In the genomic region with DNA sequence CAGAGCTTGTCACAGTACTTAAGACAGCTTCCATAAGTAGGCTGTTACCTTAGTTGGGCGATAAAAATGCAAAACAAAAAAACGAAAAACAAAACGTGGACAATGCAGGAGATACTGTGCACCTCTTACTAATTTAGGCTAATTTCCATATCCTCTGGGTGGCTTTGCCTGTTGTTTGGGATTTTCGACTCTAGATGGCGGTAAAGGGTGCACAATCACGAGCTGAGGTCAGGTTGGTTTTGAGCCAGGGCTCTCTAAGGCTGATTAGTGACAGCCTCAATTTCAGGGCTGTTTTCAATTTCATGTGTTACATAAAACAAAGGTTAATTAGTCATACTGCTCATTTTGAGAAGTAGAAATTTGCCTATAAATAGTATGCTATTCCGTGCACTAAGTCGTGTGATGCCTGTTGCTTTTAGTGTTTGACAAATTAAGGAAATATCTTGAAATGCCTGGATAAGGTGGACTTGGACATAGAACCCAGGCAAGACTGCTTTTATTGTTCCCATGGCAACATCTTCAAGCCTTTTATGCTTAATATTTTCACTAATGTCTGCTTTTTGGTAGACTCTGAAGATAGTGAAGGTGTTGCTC, we compare ENCODE assay signal across 8 cellular contexts.
DNase-seq lines count a peak whose midpoint lies in the region; ATAC-seq and TF ChIP-seq lines count a peak whose summit lies in the region.

No MANE protein-coding gene starts in this region.

- peak; percentile 31 to 64 (median 51) for TF ChIP-seq CTCF in heart left ventricle (IDR thresholded peaks at IDR 0.05)

- H3K36me3 ChIP-seq in heart left ventricle, result no peaks in the 10 kb centered on the region

- no peak overlapping the region for H3K27ac ChIP-seq in heart left ventricle

- 3 to 5% (median 4%) methylated on average over 8 of the region's 8 CpGs for WGBS in heart left ventricle, 4 donors

- DNase-seq in heart left ventricle (peak in 3 of 5 donors; percentile 13 to 41 (median 21)), cardiac septum (ENCODE audit: low spot score) (no peak), NCI-H1417 treated with DMSO at 0.1 percent for 48 hours (lab: John Stamatoyannopoulos, UW) (peak; percentile 16), T-helper 9 cell (peak; percentile 38), astrocyte of the hippocampus (ENCODE audit: low read depth, low spot score) (peak; percentile 75), kidney glomerular epithelial cell (lab: John Stamatoyannopoulos, UW) (peak; percentile 29)
- DNase-seq in stimulated activated CD8-positive, alpha-beta memory T cell treated with anti-CD3 and anti-CD28 coated beads, Interleukin-15, amount 100 ng/mL, for 48 hours (ENCODE audit: low read depth in 2 of 2), result peak; percentile 20 to 30

- no peaks in the 10 kb centered on the region for H3K27me3 ChIP-seq in heart left ventricle

- no peak for TF ChIP-seq POLR2A in heart left ventricle (IDR thresholded peaks at IDR 0.05)

- no peaks in the 10 kb centered on the region for H3K4me1 ChIP-seq in heart left ventricle

- no peaks in the 10 kb centered on the region for H3K9me3 ChIP-seq in heart left ventricle

- intact Hi-C loops in heart left ventricle (cut with DNase I) (no loop called here), cardiac septum (cut with DNase I) (no loop called here)

- peak in 2 of 4 donors; percentile 50 to 54 for ATAC-seq in heart left ventricle
- peak; percentile 96 for ATAC-seq in HG02870 (IDR thresholded peaks at IDR 0.05; ENCODE audit: unreplicated experiment)

- H3K4me3 ChIP-seq in heart left ventricle, result no peak overlapping the region
